13 cellular contexts compared by ENCODE assay signal in the genomic region with DNA sequence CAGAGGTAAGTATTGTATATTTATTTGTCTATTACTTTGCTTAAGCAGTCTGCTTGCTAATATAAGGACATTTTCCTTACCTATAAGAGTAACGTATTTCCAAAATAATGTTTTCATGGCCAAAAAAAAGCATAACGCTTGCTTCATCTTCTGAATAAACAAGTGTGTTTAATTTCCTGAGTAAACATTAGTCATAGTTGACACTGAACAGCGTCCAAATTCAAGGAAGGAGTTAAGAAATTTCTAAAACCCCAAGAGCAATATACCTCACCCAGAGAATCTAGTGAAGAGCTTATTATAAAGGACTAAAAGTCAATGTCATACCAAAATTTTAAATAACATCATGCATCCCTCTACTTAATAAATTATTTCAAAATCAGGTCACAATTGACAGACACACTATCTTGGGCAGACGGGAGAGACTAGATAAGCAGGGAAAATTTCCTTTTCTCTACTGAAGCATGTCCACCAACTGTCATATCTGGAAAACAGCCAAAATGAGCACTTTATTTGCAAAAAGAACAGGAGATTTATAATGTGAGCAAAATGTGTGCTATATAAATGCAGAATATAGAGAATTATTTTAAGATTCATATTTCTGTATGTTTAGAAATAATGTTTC. TPM values are rescaled to one million over a fixed set of nuclear protein-coding genes. Genes with fewer than 3 reads are reported as not detected.
A peak's percentile ranks its signal among the peaks of the same experiment; 100 is the strongest.
DNase-seq lines count a peak whose midpoint lies in the region; ATAC-seq and TF ChIP-seq lines count a peak whose summit lies in the region.
"Had no signal": no experiment of that assay in that cellular context is flagged by ENCODE, and none has a peak within 500 bp of the region (broad histone marks: within the 10 kb centered on the region; RNA-seq: fewer than 3 reads in every experiment).

No MANE protein-coding gene starts in this region.

- no peak for TF ChIP-seq CTCF in RWPE1 (conservative IDR thresholded peaks at IDR 0.05; ENCODE audit: low read depth)

- DNase-seq in left ventricle myocardium superior (no peak), cardiac septum (ENCODE audit: low spot score) (no peak), RWPE1 (ENCODE audit: low spot score) (peak; percentile 53), fibroblast of gingiva (ENCODE audit: low read depth) (peak; percentile 83), Kasumi-1 (lab: John Stamatoyannopoulos, UW) (no peak), iPS-NIHi11 (ENCODE audit: low spot score) (no peak)
- DNase-seq in activated CD4-positive, CD25-positive, alpha-beta regulatory T cell treated with anti-CD3 and anti-CD28 coated beads, Interleukin-2, amount 50 U/mL, for 72 hours = no peak
- DNase-seq: activated B cell treated with CpG ODN at 0.5 μM for 24 hours; activated gamma-delta T cell; GF-D8; stimulated activated naive CD8-positive, alpha-beta T cell treated with anti-CD3 and anti-CD28 coated beads, Interleukin-15, amount 100 ng/mL, for 72 hours had no signal

- intact Hi-C loops in left ventricle myocardium superior (cut with micrococcal nuclease) (no loop called here), cardiac septum (cut with DNase I) (no loop called here)

- no peak overlapping the region for H3K27ac ChIP-seq in RWPE1
- H3K27ac ChIP-seq: neural progenitor cell had no signal

- POLR2A ChIA-PET in RWPE1 (lab: Yijun Ruan, JAX; ENCODE audit: low non-redundant PET) = no interaction called here

- CTCF ChIA-PET in RWPE1 (lab: Yijun Ruan, JAX) = no interaction called here

- peak; percentile 34 for ATAC-seq in left ventricle myocardium superior
- no peak for ATAC-seq in HG03108 (IDR thresholded peaks at IDR 0.05; ENCODE audit: unreplicated experiment)
- ATAC-seq: stimulated activated naive CD8-positive, alpha-beta T cell treated with anti-CD3 and anti-CD28 coated beads, Interleukin-15, amount 100 ng/mL, for 72 hours had no signal

RNA-seq across cellular contexts. Expression of gene ANKS1B, which starts 25.1 kb away (rescaled TPM):
- total RNA-seq in left ventricle myocardium superior = 2.5 TPM
- total RNA-seq in cardiac septum = 1.9 TPM
- total RNA-seq: activated B cell treated with CpG ODN at 0.5 μM for 24 hours had no signal

Comparison
In these comparisons a context has a peak if more than half of its experiments do, and no peak if none do; other contexts are left out.
1. DNase-seq: peak in RWPE1 (single experiment) and fibroblast of gingiva (single experiment); none in left ventricle myocardium superior (single experiment), cardiac septum (single experiment), Kasumi-1 (0 of 2), iPS-NIHi11 (single experiment) and activated CD4-positive, CD25-positive, alpha-beta regulatory T cell treated with anti-CD3 and anti-CD28 coated beads, Interleukin-2, amount 50 U/mL, for 72 hours (single experiment).